In genomic region chr14:74618078-74618952, GRCh38 we compare ENCODE assay signal across 8 cellular contexts. TPM values are rescaled to one million over a fixed set of nuclear protein-coding genes. Genes with fewer than 3 reads are reported as not detected.
DNase-seq lines count a peak whose midpoint lies in the region; ATAC-seq and TF ChIP-seq lines count a peak whose summit lies in the region.

No MANE protein-coding gene starts in this region.

- POLR2A ChIA-PET in HEK293T (lab: Yijun Ruan, JAX): no interaction called here

- peaks cover 62% of the 10 kb centered on the region for H3K4me1 Mint-ChIP-seq in activated naive CD4-positive, alpha-beta T cell treated with anti-CD3 and anti-CD28 coated beads for 36 hours (ENCODE audit: low read depth)
- H3K4me1 Mint-ChIP-seq in type B pancreatic cell (ENCODE audit: unreplicated experiment): no peaks in the 10 kb centered on the region

- no peak overlapping the region for H3K4me3 Mint-ChIP-seq in activated naive CD4-positive, alpha-beta T cell treated with anti-CD3 and anti-CD28 coated beads for 36 hours
- no peak overlapping the region for H3K4me3 Mint-ChIP-seq in type B pancreatic cell

- TF ChIP-seq CTCF in type B pancreatic cell (conservative IDR thresholded peaks at IDR 0.05): no peak

- DNase-seq in H4 (ENCODE audit: low spot score) (peak; percentile 46), SIG-M5 (lab: John Stamatoyannopoulos, UW) (peak; percentile 58), left colon (peak in 1 of 2 donors; percentile 51), D341Med (ENCODE audit: low spot score) (no peak), type B pancreatic cell (ENCODE audit: extremely low spot score, unreplicated experiment) (no peak), HEK293T (ENCODE audit: extremely low spot score) (no peak)
- peak; percentile 89 for DNase-seq in activated naive CD4-positive, alpha-beta T cell treated with anti-CD3 and anti-CD28 coated beads for 36 hours
- peak; percentile 51 to 53 for DNase-seq in stimulated activated CD8-positive, alpha-beta memory T cell treated with anti-CD3 and anti-CD28 coated beads, Interleukin-2, amount 100 ng/mL, for 48 hours (ENCODE audit: low read depth in 2 of 2)

- H3K27ac Mint-ChIP-seq in activated naive CD4-positive, alpha-beta T cell treated with anti-CD3 and anti-CD28 coated beads for 36 hours: peak overlapping the region; percentile 63
- H3K27ac Mint-ChIP-seq in type B pancreatic cell: no peak overlapping the region

- ATAC-seq in left colon: peak; percentile 84

- intact Hi-C loops in activated naive CD4-positive, alpha-beta T cell treated with anti-CD3 and anti-CD28 coated beads for 36 hours (cut with micrococcal nuclease): loop anchor here (1.0 to 2.0 kb wide), 4 partner anchors 38 to 628 kb away; partner anchors contain the start of gene YLPM1
- intact Hi-C loops in left colon (cut with DNase I, micrococcal nuclease): loop anchor here in 1 of 2 donors (10.0 kb wide), 1 partner anchor 124 kb away; the partner anchor contains the start of genes ISCA2 and NPC2

- CTCF ChIA-PET in activated naive CD4-positive, alpha-beta T cell treated with anti-CD3 and anti-CD28 coated beads for 36 hours (lab: Charles Lee): interaction anchor here (0.6 to 3.4 kb wide), 7 partner anchors 9 to 1036 kb away, joined by 3 to 30 read pairs (median 3); no protein-coding TSS in a partner anchor
- CTCF ChIA-PET in HEK293T (lab: Yijun Ruan, JAX): interaction anchor here (1.5 to 2.3 kb wide), 2 partner anchors 9 to 87 kb away, joined by 7 to 8 read pairs; no protein-coding TSS in a partner anchor

- H3K27me3 Mint-ChIP-seq in activated naive CD4-positive, alpha-beta T cell treated with anti-CD3 and anti-CD28 coated beads for 36 hours (ENCODE audit: low read depth): peaks cover 4% of the 10 kb centered on the region
- H3K27me3 Mint-ChIP-seq in type B pancreatic cell: peaks cover 38% of the 10 kb centered on the region

- no peaks in the 10 kb centered on the region for H3K36me3 Mint-ChIP-seq in activated naive CD4-positive, alpha-beta T cell treated with anti-CD3 and anti-CD28 coated beads for 36 hours (ENCODE audit: low read depth)
- H3K36me3 Mint-ChIP-seq in type B pancreatic cell: no peaks in the 10 kb centered on the region

- no peaks in the 10 kb centered on the region for H3K9me3 Mint-ChIP-seq in activated naive CD4-positive, alpha-beta T cell treated with anti-CD3 and anti-CD28 coated beads for 36 hours
- no peaks in the 10 kb centered on the region for H3K9me3 Mint-ChIP-seq in type B pancreatic cell

TF ChIP-seq in HEK293T, 16 proteins besides CTCF, POLR2A, EP300 and RAD21:
- TF ChIP-seq NFRKB (IDR thresholded peaks at IDR 0.05) (no peak), LEF1 (IDR thresholded peaks at IDR 0.05; ENCODE audit: borderline replicate concordance) (no peak), CTBP1 (IDR thresholded peaks at IDR 0.05; ENCODE audit: borderline replicate concordance) (no peak), FOXA1 (IDR thresholded peaks at IDR 0.05) (no peak), ZNF384 (IDR thresholded peaks at IDR 0.05) (no peak), TARDBP (IDR thresholded peaks at IDR 0.05) (no peak), SP1 (IDR thresholded peaks at IDR 0.05) (no peak), ELF4 (IDR thresholded peaks at IDR 0.05) (no peak)

RNA-seq across cellular contexts. Expression of gene LTBP2, which starts 6.3 kb away (rescaled TPM):
- 1.5 and 1.6 TPM in 2 replicates for total RNA-seq in H4 (2014; rRNA removed; shearing (Covaris generic))
- total RNA-seq in activated naive CD4-positive, alpha-beta T cell treated with anti-CD3 and anti-CD28 coated beads for 36 hours: under 1 TPM; 0.32 to 0.55 TPM
- total RNA-seq in left colon (1 to 10 TPM; 2.8 to 6.4 TPM), type B pancreatic cell (ENCODE audit: low replicate concordance) (1.1 and 2.4 TPM in 2 replicates)

Comparison
In these comparisons a context has a peak if more than half of its experiments do, and no peak if none do; other contexts are left out.
1. DNase-seq: peak in H4 (single experiment), SIG-M5 (single experiment), activated naive CD4-positive, alpha-beta T cell treated with anti-CD3 and anti-CD28 coated beads for 36 hours (single experiment) and stimulated activated CD8-positive, alpha-beta memory T cell treated with anti-CD3 and anti-CD28 coated beads, Interleukin-2, amount 100 ng/mL, for 48 hours (2 of 2); none in D341Med (single experiment), type B pancreatic cell (single experiment) and HEK293T (single experiment).